In the genomic region with DNA sequence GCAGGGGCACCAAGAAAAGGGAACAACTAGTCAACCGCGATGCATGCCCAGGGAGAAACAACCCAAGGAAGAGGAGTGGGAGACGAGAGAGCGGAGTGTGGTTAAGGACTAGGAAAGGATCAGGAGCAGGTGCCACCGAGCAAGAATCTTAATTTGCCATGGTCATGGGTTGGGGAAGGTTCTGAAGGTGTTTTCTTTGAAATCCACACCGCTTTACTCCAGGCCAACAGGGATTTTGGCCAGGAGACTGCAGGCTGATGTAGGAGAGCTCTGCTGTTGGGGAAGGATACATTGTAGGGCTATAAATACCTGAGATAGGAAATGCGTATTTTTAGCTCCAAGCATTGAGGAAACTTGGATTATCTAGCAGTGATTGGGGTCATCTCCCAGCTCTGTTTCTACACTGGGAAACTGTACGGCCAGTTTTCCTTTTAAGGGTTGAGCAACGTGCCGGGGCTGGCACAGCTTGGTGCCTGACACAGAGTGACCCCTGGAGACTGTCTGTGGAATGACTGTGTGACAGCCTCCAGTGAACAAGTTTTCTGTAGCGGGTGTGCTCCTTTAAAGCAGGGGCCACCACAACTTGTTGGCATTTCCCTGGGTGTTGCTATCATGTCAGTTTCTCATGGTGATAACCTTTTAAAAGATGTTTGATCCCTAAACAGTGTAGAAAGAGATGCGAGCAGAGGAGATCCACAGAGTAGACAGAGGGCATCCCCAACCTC, we compare ENCODE assay signal across 12 cellular contexts. TPM values are rescaled to one million over a fixed set of nuclear protein-coding genes. Genes with fewer than 3 reads are reported as not detected.
DNase-seq lines count a peak whose midpoint lies in the region; ATAC-seq, FAIRE-seq and TF ChIP-seq lines count a peak whose summit lies in the region.
"Had no signal": no experiment of that assay in that cellular context is flagged by ENCODE, and none has a peak within 500 bp of the region (broad histone marks: within the 10 kb centered on the region; RNA-seq: fewer than 3 reads in every experiment).

No MANE protein-coding gene starts in this region.

- H3K9me3 ChIP-seq in ascending aorta: no peaks in the 10 kb centered on the region
- H3K9me3 ChIP-seq: neutrophil had no signal

- peak; percentile 15 for DNase-seq in activated CD4-positive, alpha-beta T cell treated with anti-CD3 and anti-CD28 coated beads for 36 hours
- DNase-seq in activated CD4-positive, alpha-beta T cell treated with anti-CD3 and anti-CD28 coated beads for 4 hours: no peak
- DNase-seq in amygdala (lab: John Stamatoyannopoulos, UW) (peak in 38 of 56 donors; percentile 12 to 79 (median 42)), left colon (peak in 1 of 2 donors; percentile 15), urothelium cell line (ENCODE audit: low spot score) (no peak), ascending aorta (ENCODE audit: low spot score in 2 of 2) (no peak), LoVo (ENCODE audit: low spot score) (no peak)
- DNase-seq: activated CD4-positive, alpha-beta T cell treated with anti-CD3 and anti-CD28 coated beads, Interleukin-2, amount 50 U/mL, for 48 hours; effector CD8-positive, alpha-beta T cell; NCI-H2029 treated with DMSO at 0.1 percent for 48 hours had no signal

- no peak overlapping the region for H3K4me3 Mint-ChIP-seq in activated CD4-positive, alpha-beta T cell treated with anti-CD3 and anti-CD28 coated beads for 36 hours

- no peak for ATAC-seq in activated CD4-positive, alpha-beta T cell treated with anti-CD3 and anti-CD28 coated beads for 36 hours
- ATAC-seq in left colon (peak; percentile 58), HG02973 (IDR thresholded peaks at IDR 0.05; ENCODE audit: unreplicated experiment) (no peak)

- H3K36me3 Mint-ChIP-seq in activated CD4-positive, alpha-beta T cell treated with anti-CD3 and anti-CD28 coated beads for 36 hours (ENCODE audit: low read depth): no peaks in the 10 kb centered on the region

- FAIRE-seq in urothelium cell line (lab: Jason Lieb, UNC): peak; percentile 35

- H3K9me3 Mint-ChIP-seq in activated CD4-positive, alpha-beta T cell treated with anti-CD3 and anti-CD28 coated beads for 36 hours (ENCODE audit: low read depth): no peaks in the 10 kb centered on the region

- H3K27ac ChIP-seq in ascending aorta: no peak overlapping the region
- H3K27ac ChIP-seq: neutrophil had no signal

- no peaks in the 10 kb centered on the region for H3K27me3 ChIP-seq in ascending aorta

- TF ChIP-seq CTCF in ascending aorta (IDR thresholded peaks at IDR 0.05): no peak

- H3K4me1 Mint-ChIP-seq in activated CD4-positive, alpha-beta T cell treated with anti-CD3 and anti-CD28 coated beads for 36 hours: no peaks in the 10 kb centered on the region

- intact Hi-C loops in activated CD4-positive, alpha-beta T cell treated with anti-CD3 and anti-CD28 coated beads for 36 hours (cut with DNase I, micrococcal nuclease): loop anchor here in 1 of 2 experiments (2.0 kb wide), 1 partner anchor 180 kb away; no protein-coding TSS in a partner anchor
- intact Hi-C loops in left colon (cut with DNase I, micrococcal nuclease) (no loop called here), ascending aorta (cut with DNase I) (no loop called here)

- POLR2A ChIA-PET in activated CD4-positive, alpha-beta T cell treated with anti-CD3 and anti-CD28 coated beads for 36 hours (lab: Charles Lee): no interaction called here

- H3K36me3 ChIP-seq in ascending aorta: no peaks in the 10 kb centered on the region
- H3K36me3 ChIP-seq: neutrophil had no signal

- no peak overlapping the region for H3K27ac Mint-ChIP-seq in activated CD4-positive, alpha-beta T cell treated with anti-CD3 and anti-CD28 coated beads for 36 hours

- no peaks in the 10 kb centered on the region for H3K4me1 ChIP-seq in ascending aorta

- peaks cover 6% of the 10 kb centered on the region for H3K27me3 Mint-ChIP-seq in activated CD4-positive, alpha-beta T cell treated with anti-CD3 and anti-CD28 coated beads for 36 hours

- no peak overlapping the region for H3K4me3 ChIP-seq in ascending aorta

- CTCF ChIA-PET in activated CD4-positive, alpha-beta T cell treated with anti-CD3 and anti-CD28 coated beads for 36 hours (lab: Charles Lee): no interaction called here

RNA-seq across cellular contexts. Expression of gene ZNF536, which starts 34.2 kb away (rescaled TPM):
- not detected for total RNA-seq in activated CD4-positive, alpha-beta T cell treated with anti-CD3 and anti-CD28 coated beads for 36 hours
- total RNA-seq in left colon (1 to 10 TPM in 1 of 2 donors, under 1 TPM in 1; 0.79 to 2.5 TPM), ascending aorta (not detected)

Comparison
In these comparisons a context has a peak if more than half of its experiments do, and no peak if none do; other contexts are left out.
1. DNase-seq: peak in activated CD4-positive, alpha-beta T cell treated with anti-CD3 and anti-CD28 coated beads for 36 hours (single experiment) and amygdala (38 of 56); none in activated CD4-positive, alpha-beta T cell treated with anti-CD3 and anti-CD28 coated beads for 4 hours (0 of 2), urothelium cell line (single experiment), ascending aorta (0 of 2) and LoVo (single experiment).